In the genomic region with DNA sequence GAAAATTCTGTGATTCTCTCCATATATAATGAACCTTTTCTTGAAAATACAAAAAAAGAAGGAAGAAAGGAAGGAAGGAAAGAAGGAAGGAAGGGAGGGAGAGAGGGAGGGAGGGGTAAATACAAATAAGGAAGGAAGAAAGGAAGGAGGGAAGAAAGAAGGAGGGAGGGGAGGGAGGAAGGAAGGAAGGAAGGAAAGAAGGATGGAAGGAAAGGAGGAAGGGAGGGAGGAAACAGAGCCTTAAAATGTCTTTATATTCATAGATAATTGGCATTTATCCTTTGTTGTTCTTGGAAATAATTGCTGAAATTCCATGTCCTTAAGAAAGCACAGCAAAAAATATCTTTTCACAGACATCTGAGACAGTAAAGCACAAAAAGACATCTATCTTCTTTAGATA, we compare ENCODE assay signal across 22 cellular contexts. TPM values are rescaled to one million over a fixed set of nuclear protein-coding genes. Genes with fewer than 3 reads are reported as not detected.
DNase-seq lines count a peak whose midpoint lies in the region; ATAC-seq lines count a peak whose summit lies in the region.
"Had no signal": no experiment of that assay in that cellular context is flagged by ENCODE, and none has a peak within 500 bp of the region (broad histone marks: within the 10 kb centered on the region; RNA-seq: fewer than 3 reads in every experiment).

No MANE protein-coding gene starts in this region.

- H3K4me1 Mint-ChIP-seq in T-helper 1 cell treated with Interleukin-12 subunit alpha and Interleukin-12 subunit beta and Interleukin-4 antibody, amounts not matched to agents 30 μg/mL and 1 μg/mL, for 36 hours (ENCODE audit: low read depth): peaks cover 26% of the 10 kb centered on the region
- peaks cover 41 to 46% (median 46%) of the 10 kb centered on the region in 3 donors for H3K4me1 Mint-ChIP-seq in T-cell
- peaks cover 42% of the 10 kb centered on the region for H3K4me1 Mint-ChIP-seq in central memory CD8-positive, alpha-beta T cell
- peaks cover 44% of the 10 kb centered on the region for H3K4me1 Mint-ChIP-seq in stimulated activated effector memory CD8-positive, alpha-beta T cell treated with anti-CD3 and anti-CD28 coated beads, Interleukin-12 subunit alpha, Interleukin-12 subunit beta, amount 100 ng/mL, for 72 hours

- DNase-seq in T-helper 1 cell (no peak), T-cell (no peak), cerebellar cortex (ENCODE audit: low spot score) (no peak), GM19238 (ENCODE audit: insufficient read length, low spot score) (no peak), NCI-H1694 (lab: John Stamatoyannopoulos, UW) (no peak)
- DNase-seq in central memory CD8-positive, alpha-beta T cell (ENCODE audit: low spot score in 2 of 2): no peak
- DNase-seq in stimulated activated effector memory CD8-positive, alpha-beta T cell treated with anti-CD3 and anti-CD28 coated beads, Interleukin-12 subunit alpha, Interleukin-12 subunit beta, amount 100 ng/mL, for 72 hours (ENCODE audit: low spot score in 2 of 2): no peak
- DNase-seq: ACHN, EL, GF-D8, MG63, NCI-H1048, NCI-H1417 treated with DMSO at 0.1 percent for 48 hours, NCI-H2029, NCI-H2227 treated with DMSO at 0.1 percent for 48 hours, NCI-H510A, NCI-H774, Peyer's patch, SJCRH30 had no signal

- CTCF ChIA-PET in T-cell (lab: Charles Lee): interaction anchor here in 1 of 2 donors (1.0 kb wide), 1 partner anchor 40 kb away, joined by 4 read pairs; the partner anchor contains the start of gene SAMD3

- peak overlapping the region; percentile 50 for H3K4me3 Mint-ChIP-seq in T-helper 1 cell treated with Interleukin-12 subunit alpha and Interleukin-12 subunit beta and Interleukin-4 antibody, amounts not matched to agents 30 μg/mL and 1 μg/mL, for 36 hours
- peak overlapping the region in 1 of 3 donors; percentile 56 for H3K4me3 Mint-ChIP-seq in T-cell
- no peak overlapping the region for H3K4me3 Mint-ChIP-seq in central memory CD8-positive, alpha-beta T cell
- H3K4me3 Mint-ChIP-seq in stimulated activated effector memory CD8-positive, alpha-beta T cell treated with anti-CD3 and anti-CD28 coated beads, Interleukin-12 subunit alpha, Interleukin-12 subunit beta, amount 100 ng/mL, for 72 hours: peak overlapping the region; percentile 69

- ATAC-seq in T-cell (replicated peaks in 1 of 4): no peak
- ATAC-seq in central memory CD8-positive, alpha-beta T cell (replicated peaks; ENCODE audit: extremely low read depth, poor library complexity, severe bottlenecking): no peak
- no peak for ATAC-seq in stimulated activated effector memory CD8-positive, alpha-beta T cell treated with anti-CD3 and anti-CD28 coated beads, Interleukin-12 subunit alpha, Interleukin-12 subunit beta, amount 100 ng/mL, for 72 hours

- no peak overlapping the region for H3K27ac Mint-ChIP-seq in T-helper 1 cell treated with Interleukin-12 subunit alpha and Interleukin-12 subunit beta and Interleukin-4 antibody, amounts not matched to agents 30 μg/mL and 1 μg/mL, for 36 hours
- peak overlapping the region; percentile 39 to 71 for H3K27ac Mint-ChIP-seq in T-cell
- H3K27ac Mint-ChIP-seq in central memory CD8-positive, alpha-beta T cell (ENCODE audit: low read depth): peak overlapping the region; percentile 85
- H3K27ac Mint-ChIP-seq in stimulated activated effector memory CD8-positive, alpha-beta T cell treated with anti-CD3 and anti-CD28 coated beads, Interleukin-12 subunit alpha, Interleukin-12 subunit beta, amount 100 ng/mL, for 72 hours: peak overlapping the region; percentile 91

- H3K9me3 Mint-ChIP-seq in T-helper 1 cell treated with Interleukin-12 subunit alpha and Interleukin-12 subunit beta and Interleukin-4 antibody, amounts not matched to agents 30 μg/mL and 1 μg/mL, for 36 hours: no peaks in the 10 kb centered on the region
- no peaks in the 10 kb centered on the region for H3K9me3 Mint-ChIP-seq in T-cell
- no peaks in the 10 kb centered on the region for H3K9me3 Mint-ChIP-seq in central memory CD8-positive, alpha-beta T cell
- no peaks in the 10 kb centered on the region for H3K9me3 Mint-ChIP-seq in stimulated activated effector memory CD8-positive, alpha-beta T cell treated with anti-CD3 and anti-CD28 coated beads, Interleukin-12 subunit alpha, Interleukin-12 subunit beta, amount 100 ng/mL, for 72 hours

- POLR2A ChIA-PET in T-cell (lab: Charles Lee): no interaction called here

- H3K36me3 Mint-ChIP-seq in T-helper 1 cell treated with Interleukin-12 subunit alpha and Interleukin-12 subunit beta and Interleukin-4 antibody, amounts not matched to agents 30 μg/mL and 1 μg/mL, for 36 hours (ENCODE audit: low read depth): peaks cover 56% of the 10 kb centered on the region
- peaks cover 50% of the 10 kb centered on the region for H3K36me3 Mint-ChIP-seq in T-cell
- peaks cover 71% of the 10 kb centered on the region for H3K36me3 Mint-ChIP-seq in central memory CD8-positive, alpha-beta T cell (ENCODE audit: insufficient read depth)
- H3K36me3 Mint-ChIP-seq in stimulated activated effector memory CD8-positive, alpha-beta T cell treated with anti-CD3 and anti-CD28 coated beads, Interleukin-12 subunit alpha, Interleukin-12 subunit beta, amount 100 ng/mL, for 72 hours: peaks cover 69% of the 10 kb centered on the region

- no peaks in the 10 kb centered on the region for H3K27me3 Mint-ChIP-seq in T-helper 1 cell treated with Interleukin-12 subunit alpha and Interleukin-12 subunit beta and Interleukin-4 antibody, amounts not matched to agents 30 μg/mL and 1 μg/mL, for 36 hours (ENCODE audit: low read depth)
- H3K27me3 Mint-ChIP-seq in T-cell: no peaks in the 10 kb centered on the region
- no peaks in the 10 kb centered on the region for H3K27me3 Mint-ChIP-seq in central memory CD8-positive, alpha-beta T cell

RNA-seq across cellular contexts. Expression of gene SAMD3, which starts 40.3 kb away (rescaled TPM):
- 10 to 100 TPM; 27.5 to 73.8 (median 38.5) TPM for total RNA-seq in T-cell
- total RNA-seq: H4, LHCN-M2, SJCRH30 had no signal
